16 cellular contexts compared by ENCODE assay signal in the genomic region with DNA sequence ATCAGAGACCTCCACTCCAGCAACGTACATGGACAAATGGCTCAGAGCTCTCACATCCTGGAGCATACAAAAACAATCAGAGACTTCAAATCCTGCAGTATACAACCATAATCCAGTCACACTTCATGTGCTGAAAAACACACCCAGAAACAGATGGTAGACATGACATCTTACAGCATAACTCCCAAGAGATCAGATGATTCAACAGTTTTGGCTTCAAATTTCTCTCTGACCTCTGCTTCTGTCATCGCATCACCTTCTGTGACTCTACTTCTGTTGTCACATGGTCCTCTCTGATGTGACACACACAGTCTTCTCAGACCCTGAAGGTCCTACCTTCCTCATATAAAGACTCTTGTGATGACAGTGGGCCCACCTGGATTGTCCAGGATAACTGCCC. TPM values are rescaled to one million over a fixed set of nuclear protein-coding genes. Genes with fewer than 3 reads are reported as not detected.
DNase-seq lines count a peak whose midpoint lies in the region; ATAC-seq and TF ChIP-seq lines count a peak whose summit lies in the region.
"Had no signal": no experiment of that assay in that cellular context is flagged by ENCODE, and none has a peak within 500 bp of the region (broad histone marks: within the 10 kb centered on the region; RNA-seq: fewer than 3 reads in every experiment).

No MANE protein-coding gene starts in this region.

- CTCF ChIA-PET in activated naive CD4-positive, alpha-beta T cell treated with anti-CD3 and anti-CD28 coated beads for 36 hours (lab: Charles Lee) = no interaction called here

- no peak overlapping the region for H3K4me3 Mint-ChIP-seq in activated naive CD4-positive, alpha-beta T cell treated with anti-CD3 and anti-CD28 coated beads for 36 hours
- H3K4me3 Mint-ChIP-seq: nephron progenitor cell had no signal

- H3K4me1 Mint-ChIP-seq in activated naive CD4-positive, alpha-beta T cell treated with anti-CD3 and anti-CD28 coated beads for 36 hours (ENCODE audit: low read depth) = peaks cover 81% of the 10 kb centered on the region

- H3K36me3 Mint-ChIP-seq in activated naive CD4-positive, alpha-beta T cell treated with anti-CD3 and anti-CD28 coated beads for 36 hours (ENCODE audit: low read depth) = no peaks in the 10 kb centered on the region

- H3K27ac Mint-ChIP-seq in activated naive CD4-positive, alpha-beta T cell treated with anti-CD3 and anti-CD28 coated beads for 36 hours = peak overlapping the region; percentile 25

- intact Hi-C loops in activated naive CD4-positive, alpha-beta T cell treated with anti-CD3 and anti-CD28 coated beads for 36 hours (cut with micrococcal nuclease) = no loop called here
- intact Hi-C loops in spleen (cut with DNase I; ENCODE audit: low total_unique reads) (no loop called here), tibial artery (cut with DNase I; ENCODE audit: low total_unique reads) (no loop called here)

- WGBS in spleen, 5 donors = 62 to 100% (median 84%) methylated on average over 1 to 2 of the region's 2 CpGs

- H3K4me3 ChIP-seq in choroid plexus epithelial cell (ENCODE audit: low read depth, low read length) (no peak overlapping the region), skeletal muscle cell (ENCODE audit: low read depth, low read length) (no peak overlapping the region), spleen (no peak overlapping the region), tibial artery (no peak overlapping the region)
- H3K4me3 ChIP-seq: vagina had no signal

- DNase-seq in activated naive CD4-positive, alpha-beta T cell treated with anti-CD3 and anti-CD28 coated beads for 36 hours = peak; percentile 18
- no peak for DNase-seq in activated naive CD4-positive, alpha-beta T cell treated with Interleukin-2 at 50 U/mL for 16 hours
- peak; percentile 53 for DNase-seq in RKO (ENCODE audit: low spot score)
- peak; percentile 61 for DNase-seq in choroid plexus epithelial cell (ENCODE audit: low read depth)
- peak; percentile 37 for DNase-seq in skeletal muscle cell (ENCODE audit: low read depth)
- DNase-seq in spleen = no peak
- DNase-seq in tibial artery = no peak
- DNase-seq: activated CD4-positive, alpha-beta T cell treated with anti-CD3 and anti-CD28 coated beads, Interleukin-2, amount 50 U/mL, for 48 hours; foreskin keratinocyte; nephron progenitor cell had no signal

- no peaks in the 10 kb centered on the region for H3K27me3 Mint-ChIP-seq in activated naive CD4-positive, alpha-beta T cell treated with anti-CD3 and anti-CD28 coated beads for 36 hours (ENCODE audit: low read depth)

- H3K36me3 ChIP-seq in spleen (no peaks in the 10 kb centered on the region), tibial artery (no peaks in the 10 kb centered on the region)
- H3K36me3 ChIP-seq: vagina had no signal

- H3K27me3 ChIP-seq in spleen (replicated peaks in 1 of 7) (no peaks in the 10 kb centered on the region), tibial artery (no peaks in the 10 kb centered on the region)
- H3K27me3 ChIP-seq: foreskin keratinocyte, vagina had no signal

- H3K27ac ChIP-seq in spleen = peak overlapping the region in 3 of 8 donors; percentile 68 to 81 (median 76)
- no peak overlapping the region for H3K27ac ChIP-seq in tibial artery
- H3K27ac ChIP-seq: foreskin keratinocyte, vagina had no signal

- no peak for TF ChIP-seq CTCF in choroid plexus epithelial cell (conservative IDR thresholded peaks at IDR 0.05; ENCODE audit: low read depth, low read length)
- no peak for TF ChIP-seq CTCF in spleen (IDR thresholded peaks at IDR 0.05 in 8 of 11, conservative IDR thresholded peaks at IDR 0.05 in 3 of 11)
- no peak for TF ChIP-seq CTCF in tibial artery (IDR thresholded peaks at IDR 0.05)

- no peak for TF ChIP-seq POLR2A in spleen (IDR thresholded peaks at IDR 0.05)

- no peaks in the 10 kb centered on the region for H3K9me3 Mint-ChIP-seq in activated naive CD4-positive, alpha-beta T cell treated with anti-CD3 and anti-CD28 coated beads for 36 hours

- ATAC-seq in HG02610 (IDR thresholded peaks at IDR 0.05; ENCODE audit: unreplicated experiment) = no peak
- ATAC-seq: foreskin keratinocyte had no signal

- H3K9me3 ChIP-seq in spleen = no peaks in the 10 kb centered on the region
- no peaks in the 10 kb centered on the region for H3K9me3 ChIP-seq in tibial artery
- H3K9me3 ChIP-seq: vagina had no signal

- H3K4me1 ChIP-seq in spleen (no peaks in the 10 kb centered on the region), tibial artery (no peaks in the 10 kb centered on the region)
- H3K4me1 ChIP-seq: foreskin keratinocyte, vagina had no signal

RNA-seq across cellular contexts. Expression of a gene that starts 18.5 kb away (rescaled TPM):
- total RNA-seq in activated naive CD4-positive, alpha-beta T cell treated with anti-CD3 and anti-CD28 coated beads for 36 hours = 10 to 100 TPM; 31.5 to 31.9 TPM
- total RNA-seq in spleen = 1 to 10 TPM; 6.2 to 9.2 (median 7.4) TPM
- polyA plus RNA-seq in spleen = 1 to 10 TPM; 4.0 to 6.7 (median 4.9) TPM

RNA-seq across cellular contexts. Expression of a gene that starts 31.5 kb away (rescaled TPM):
- total RNA-seq in activated naive CD4-positive, alpha-beta T cell treated with anti-CD3 and anti-CD28 coated beads for 36 hours = 10 to 100 TPM; 76.1 to 77.8 TPM
- total RNA-seq in spleen = 100 to 1,000 TPM in 5 of 7 donors, 10 to 100 TPM in 2; 99.3 to 169 (median 107) TPM
- polyA plus RNA-seq in spleen = 10 to 100 TPM; 53.5 to 64.8 (median 56.2) TPM
- total RNA-seq: G401 had no signal

RNA-seq across cellular contexts. Expression of a gene that starts 46.5 kb away (rescaled TPM):
- total RNA-seq in activated naive CD4-positive, alpha-beta T cell treated with anti-CD3 and anti-CD28 coated beads for 36 hours = not detected
- total RNA-seq in spleen = not detected
- polyA plus RNA-seq in spleen = not detected
- total RNA-seq: foreskin keratinocyte, G401, HT-29, kidney epithelial cell, SK-MEL-5, vagina had no signal
- polyA plus RNA-seq: foreskin keratinocyte had no signal

Comparison
In these comparisons a context has a peak if more than half of its experiments do, and no peak if none do; other contexts are left out.
1. DNase-seq: peak in activated naive CD4-positive, alpha-beta T cell treated with anti-CD3 and anti-CD28 coated beads for 36 hours (single experiment), RKO (single experiment), choroid plexus epithelial cell (single experiment) and skeletal muscle cell (single experiment); none in activated naive CD4-positive, alpha-beta T cell treated with Interleukin-2 at 50 U/mL for 16 hours (single experiment), spleen (single experiment) and tibial artery (0 of 2).